1 cellular context compared by ENCODE assay signal in the genomic region with DNA sequence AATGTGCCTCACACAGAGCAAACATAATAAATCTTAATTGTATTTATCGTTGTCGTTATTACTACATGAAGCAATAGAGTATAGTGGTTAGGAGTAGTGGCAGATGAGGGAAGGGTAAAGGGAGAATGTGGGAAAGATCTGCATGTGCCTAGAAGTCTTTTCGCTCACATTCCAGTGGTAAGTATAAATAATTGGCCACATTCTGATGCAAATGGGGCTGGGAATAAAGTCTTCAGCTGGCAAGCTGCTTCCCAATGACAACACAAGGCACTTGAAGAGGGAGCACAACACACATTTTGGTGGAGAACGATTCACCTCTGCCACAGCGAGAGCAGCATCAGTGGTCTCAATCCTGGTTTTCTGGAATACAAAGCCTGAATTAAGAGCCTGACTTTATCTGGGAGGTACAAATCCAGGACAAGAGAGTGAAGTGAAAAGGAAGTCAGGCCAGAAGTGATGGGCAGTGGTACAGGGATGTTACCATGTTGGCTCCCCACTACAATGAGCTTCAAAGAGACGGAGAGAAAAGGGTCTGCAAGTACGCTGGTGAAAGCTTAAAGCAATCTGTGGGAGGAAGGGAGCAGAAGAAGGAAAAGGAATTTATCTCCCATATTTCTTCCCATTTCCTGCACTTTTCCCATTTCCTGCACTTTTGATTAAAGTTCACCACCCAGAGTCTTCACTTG.
TF ChIP-seq lines count a peak whose summit lies in the region.

No MANE protein-coding gene starts in this region.

TF ChIP-seq in WTC11, 78 proteins besides CTCF, POLR2A, EP300 and RAD21:
- TF ChIP-seq, protein P1, sequence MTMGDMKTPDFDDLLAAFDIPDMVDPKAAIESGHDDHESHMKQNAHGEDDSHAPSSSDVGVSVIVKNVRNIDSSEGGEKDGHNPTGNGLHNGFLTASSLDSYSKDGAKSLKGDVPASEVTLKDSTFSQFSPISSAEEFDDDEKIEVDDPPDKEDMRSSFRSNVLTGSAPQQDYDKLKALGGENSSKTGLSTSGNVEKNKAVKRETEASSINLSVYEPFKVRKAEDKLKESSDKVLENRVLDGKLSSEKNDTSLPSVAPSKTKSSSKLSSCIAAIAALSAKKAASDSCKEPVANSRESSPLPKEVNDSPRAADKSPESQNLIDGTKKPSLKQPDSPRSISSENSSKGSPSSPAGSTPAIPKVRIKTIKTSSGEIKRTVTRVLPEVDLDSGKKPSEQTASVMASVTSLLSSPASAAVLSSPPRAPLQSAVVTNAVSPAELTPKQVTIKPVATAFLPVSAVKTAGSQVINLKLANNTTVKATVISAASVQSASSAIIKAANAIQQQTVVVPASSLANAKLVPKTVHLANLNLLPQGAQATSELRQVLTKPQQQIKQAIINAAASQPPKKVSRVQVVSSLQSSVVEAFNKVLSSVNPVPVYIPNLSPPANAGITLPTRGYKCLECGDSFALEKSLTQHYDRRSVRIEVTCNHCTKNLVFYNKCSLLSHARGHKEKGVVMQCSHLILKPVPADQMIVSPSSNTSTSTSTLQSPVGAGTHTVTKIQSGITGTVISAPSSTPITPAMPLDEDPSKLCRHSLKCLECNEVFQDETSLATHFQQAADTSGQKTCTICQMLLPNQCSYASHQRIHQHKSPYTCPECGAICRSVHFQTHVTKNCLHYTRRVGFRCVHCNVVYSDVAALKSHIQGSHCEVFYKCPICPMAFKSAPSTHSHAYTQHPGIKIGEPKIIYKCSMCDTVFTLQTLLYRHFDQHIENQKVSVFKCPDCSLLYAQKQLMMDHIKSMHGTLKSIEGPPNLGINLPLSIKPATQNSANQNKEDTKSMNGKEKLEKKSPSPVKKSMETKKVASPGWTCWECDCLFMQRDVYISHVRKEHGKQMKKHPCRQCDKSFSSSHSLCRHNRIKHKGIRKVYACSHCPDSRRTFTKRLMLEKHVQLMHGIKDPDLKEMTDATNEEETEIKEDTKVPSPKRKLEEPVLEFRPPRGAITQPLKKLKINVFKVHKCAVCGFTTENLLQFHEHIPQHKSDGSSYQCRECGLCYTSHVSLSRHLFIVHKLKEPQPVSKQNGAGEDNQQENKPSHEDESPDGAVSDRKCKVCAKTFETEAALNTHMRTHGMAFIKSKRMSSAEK (CRISPR knock-in tag; IDR thresholded peaks at IDR 0.05; ENCODE audit: borderline replicate concordance) = no peak
- TF ChIP-seq ETV6 (CRISPR knock-in tag; IDR thresholded peaks at IDR 0.05) = 0 out of 2 replicates have a peak, but pooled peaks have one; percentile 28
- TF ChIP-seq NR3C1 (CRISPR knock-in tag; conservative IDR thresholded peaks at IDR 0.05; ENCODE audit: low read depth) = no peak
- TF ChIP-seq FOXK1 (CRISPR knock-in tag; IDR thresholded peaks at IDR 0.05) = peak; percentile 20; the same call in 1 of the 2 replicates
- TF ChIP-seq SOX15 (CRISPR knock-in tag; IDR thresholded peaks at IDR 0.05) = no peak
- peak; percentile 39; the same call in 1 of the 2 replicates for TF ChIP-seq TEAD1 (CRISPR knock-in tag; IDR thresholded peaks at IDR 0.05)
- no peak for TF ChIP-seq ZNF121 (CRISPR knock-in tag; IDR thresholded peaks at IDR 0.05)
TF ChIP-seq in WTC11: peak in this region for 3.
